8 cellular contexts compared by ENCODE assay signal in the genomic region with DNA sequence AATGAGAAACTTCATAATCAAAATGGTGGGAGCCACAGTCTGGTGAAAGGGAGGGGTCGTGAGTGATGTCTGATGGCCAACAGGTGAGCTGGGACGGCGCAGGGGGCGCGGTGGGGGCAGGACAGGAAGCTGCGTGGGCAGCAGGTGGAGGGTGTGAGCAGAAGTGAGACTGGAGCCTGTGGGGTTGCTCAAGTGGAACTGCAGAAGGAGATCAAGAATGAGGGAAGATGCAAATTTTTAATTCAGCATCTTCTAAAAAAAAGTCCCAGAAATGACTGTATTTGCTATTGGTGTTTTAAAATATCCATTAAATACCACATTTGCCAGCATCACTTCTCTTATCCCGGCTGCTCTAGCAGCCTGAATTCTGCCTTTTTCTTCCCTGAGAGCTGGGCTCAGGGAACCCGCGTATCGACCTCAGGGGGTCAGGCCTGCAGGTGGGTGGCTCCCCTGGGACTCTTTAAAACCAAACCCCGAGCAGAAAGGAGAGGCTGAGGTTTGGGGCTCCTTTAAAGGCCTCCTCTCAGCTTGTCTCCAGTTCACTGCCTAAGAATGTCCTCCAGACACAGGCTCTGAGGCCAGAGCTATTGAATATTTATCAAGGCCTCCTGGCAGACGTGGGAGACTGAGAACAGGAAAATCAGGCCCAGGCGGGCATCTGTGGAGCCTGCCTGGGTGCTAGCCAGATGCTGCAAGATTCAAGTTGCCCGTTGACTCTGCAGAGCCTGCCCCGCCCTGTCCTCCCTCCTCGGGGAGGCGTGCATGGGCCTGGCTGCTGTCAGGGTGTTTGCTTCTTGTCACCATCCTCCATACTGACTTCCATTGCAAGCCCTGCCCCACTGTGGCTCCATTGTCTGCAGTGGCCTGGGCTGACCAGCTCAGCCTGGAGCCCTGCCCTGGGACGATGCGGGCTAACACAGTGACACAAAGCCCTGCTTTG. TPM values are rescaled to one million over a fixed set of nuclear protein-coding genes. Genes with fewer than 3 reads are reported as not detected.
DNase-seq lines count a peak whose midpoint lies in the region; ATAC-seq and TF ChIP-seq lines count a peak whose summit lies in the region.

No MANE protein-coding gene starts in this region.

- 53 to 54% methylated on average over 17 to 18 of the region's 19 CpGs for WGBS in tibial nerve, 2 donors

- H3K4me1 ChIP-seq in BLaER1 = peaks cover 60% of the 10 kb centered on the region
- H3K4me1 ChIP-seq in RWPE2 (ENCODE audit: insufficient read depth, poor library complexity, severe bottlenecking) = peaks cover 40% of the 10 kb centered on the region
- H3K4me1 ChIP-seq in tibial nerve = peaks cover 0 to 40% (median 20%) of the 10 kb centered on the region in 4 donors

- no peak for TF ChIP-seq CTCF in RWPE2 (IDR thresholded peaks at IDR 0.05; ENCODE audit: poor library complexity, severe bottlenecking)
- peak in 1 of 5 experiments; percentile 6 for TF ChIP-seq CTCF in tibial nerve (IDR thresholded peaks at IDR 0.05)

- TF ChIP-seq EP300 in tibial nerve (IDR thresholded peaks at IDR 0.05) = no peak

- H3K4me2 ChIP-seq in BLaER1 = peak overlapping the region; percentile 77

- H3K36me3 ChIP-seq in BLaER1 (no peaks in the 10 kb centered on the region), RWPE2 (ENCODE audit: low read depth) (no peaks in the 10 kb centered on the region), tibial nerve (no peaks in the 10 kb centered on the region)

- DNase-seq in RWPE2 (ENCODE audit: low spot score) (peak; percentile 84), hypothalamus (lab: John Stamatoyannopoulos, UW) (peak in 50 of 51 donors; percentile 22 to 95 (median 78)), tibial nerve (ENCODE audit: low spot score in 2 of 2) (no peak), NOMO-1 treated with DMSO at 0.1 percent for 48 hours (lab: John Stamatoyannopoulos, UW; ENCODE audit: unreplicated experiment) (no peak)
- DNase-seq in activated CD4-positive, CD25-positive, alpha-beta regulatory T cell (lab: John Stamatoyannopoulos, UW) = no peak

- peak overlapping the region; percentile 52 for H3K27ac ChIP-seq in BLaER1
- peak overlapping the region; percentile 45 for H3K27ac ChIP-seq in RWPE2 (ENCODE audit: poor library complexity, severe bottlenecking)
- peak overlapping the region; percentile 45 to 84 (median 62) for H3K27ac ChIP-seq in tibial nerve

- H3K4me3 ChIP-seq in BLaER1 (no peak overlapping the region), RWPE2 (ENCODE audit: severe bottlenecking) (no peak overlapping the region), tibial nerve (no peak overlapping the region)

- ATAC-seq in GM19035 (IDR thresholded peaks at IDR 0.05; ENCODE audit: unreplicated experiment) (peak; percentile 58), HG03097 (IDR thresholded peaks at IDR 0.05; ENCODE audit: low FRiP score, unreplicated experiment) (peak; percentile 48), RWPE2 (ENCODE audit: low read depth) (peak; percentile 58)

- H3K27me3 ChIP-seq in BLaER1 = no peaks in the 10 kb centered on the region
- no peaks in the 10 kb centered on the region for H3K27me3 ChIP-seq in RWPE2 (ENCODE audit: insufficient read depth, poor library complexity, severe bottlenecking)
- no peaks in the 10 kb centered on the region for H3K27me3 ChIP-seq in tibial nerve

- H4K20me1 ChIP-seq in BLaER1 = no peaks in the 10 kb centered on the region

- peak overlapping the region; percentile 13; the same call in 1 of the 2 replicates for H3K9ac ChIP-seq in BLaER1

- no peak for TF ChIP-seq POLR2A in tibial nerve (IDR thresholded peaks at IDR 0.05)

- H3K9me3 ChIP-seq in BLaER1 (peaks cover 9% of the 10 kb centered on the region; the same call in 1 of the 2 replicates), RWPE2 (ENCODE audit: severe bottlenecking) (no peaks in the 10 kb centered on the region), tibial nerve (no peaks in the 10 kb centered on the region)

RNA-seq across cellular contexts. Expression of a gene that starts 53.9 kb away (rescaled TPM):
- total RNA-seq in tibial nerve = 10 to 100 TPM; 69.6 to 79.5 (median 71.5) TPM

Comparison
In these comparisons a context has a peak if more than half of its experiments do, and no peak if none do; other contexts are left out.
1. DNase-seq: peak in RWPE2 (single experiment) and hypothalamus (50 of 51); none in tibial nerve (0 of 2), NOMO-1 treated with DMSO at 0.1 percent for 48 hours (single experiment) and activated CD4-positive, CD25-positive, alpha-beta regulatory T cell (0 of 4).
2. Peak in every context shown above with its lines, with median percentiles within 50 percentile points of each other: H3K27ac ChIP-seq and ATAC-seq.